10 cellular contexts compared by ENCODE assay signal in the genomic region with DNA sequence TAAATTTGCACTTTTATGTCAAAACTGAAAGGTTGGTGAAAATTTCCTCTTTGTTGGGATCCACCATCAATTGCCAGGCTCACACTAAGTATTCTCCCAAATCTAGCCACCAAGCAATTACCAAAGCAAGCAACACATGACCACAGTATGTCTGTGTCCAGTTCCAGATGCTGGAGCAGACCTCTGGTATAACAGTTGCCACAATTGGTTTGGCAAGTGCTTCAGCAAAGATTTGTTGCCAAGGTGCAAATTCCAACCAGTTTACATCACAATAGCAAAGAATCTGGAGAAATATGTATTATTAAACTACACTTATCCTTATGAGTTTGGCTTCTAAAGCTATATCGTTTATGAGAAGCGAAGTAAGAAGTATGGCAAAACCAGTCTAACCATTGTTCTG. TPM values are rescaled to one million over a fixed set of nuclear protein-coding genes. Genes with fewer than 3 reads are reported as not detected.
DNase-seq lines count a peak whose midpoint lies in the region; ATAC-seq and TF ChIP-seq lines count a peak whose summit lies in the region.
"Had no signal": no experiment of that assay in that cellular context is flagged by ENCODE, and none has a peak within 500 bp of the region (broad histone marks: within the 10 kb centered on the region; RNA-seq: fewer than 3 reads in every experiment).

No MANE protein-coding gene starts in this region.

- no peak overlapping the region for H3K9ac ChIP-seq in skeletal muscle tissue (ENCODE audit: low read depth in 1 of 3, low read length in 3 of 3)

- H3K4me3 ChIP-seq in HFF-Myc (replicated peaks; ENCODE audit: low read depth, low read length) (no peak overlapping the region), astrocyte of the spinal cord (ENCODE audit: low read depth, low read length) (no peak overlapping the region), skeletal muscle tissue (ENCODE audit: low read length in 3 of 3) (no peak overlapping the region)

- in situ Hi-C loops in astrocyte of the spinal cord (cut with HindIII; ENCODE audit: low sequenced_read_pairs), result no loop called here

- H3K4me1 ChIP-seq in skeletal muscle tissue (ENCODE audit: control insufficient read depth in 3 of 3, insufficient read depth in 3 of 3, low read length in 3 of 3), result peaks cover 8 to 14% (median 10%) of the 10 kb centered on the region in 3 donors

- DNase-seq in HFF-Myc (ENCODE audit: extremely low read depth, low read depth) (peak; percentile 88), astrocyte of the spinal cord (ENCODE audit: low read depth, low spot score) (peak; percentile 89), glomerular visceral epithelial cell (ENCODE audit: extremely low spot score) (peak; percentile 75), NCI-H2029 treated with DMSO at 0.1 percent for 48 hours (lab: John Stamatoyannopoulos, UW) (no peak), NCI-H2227 treated with DMSO at 0.1 percent for 48 hours (lab: John Stamatoyannopoulos, UW) (no peak)
- DNase-seq: left colon, MM.1S had no signal

- no peak for TF ChIP-seq CTCF in HFF-Myc (IDR thresholded peaks at IDR 0.05; ENCODE audit: low read depth, low read length, missing control alignments)
- TF ChIP-seq CTCF in astrocyte of the spinal cord (IDR thresholded peaks at IDR 0.05; ENCODE audit: low read depth, low read length), result no peak

- no peaks in the 10 kb centered on the region for H3K27me3 ChIP-seq in skeletal muscle tissue (ENCODE audit: control insufficient read depth in 3 of 3, insufficient read depth in 3 of 3, low read length in 3 of 3)

- peaks cover 2% of the 10 kb centered on the region in 3 donors for H3K36me3 ChIP-seq in skeletal muscle tissue (ENCODE audit: control insufficient read depth in 3 of 3, insufficient read depth in 3 of 3, low read length in 3 of 3)

- no peaks in the 10 kb centered on the region for H3K9me3 ChIP-seq in skeletal muscle tissue (ENCODE audit: control insufficient read depth in 3 of 3, low read length in 3 of 3)

- ATAC-seq in HG03108 (IDR thresholded peaks at IDR 0.05; ENCODE audit: unreplicated experiment), result no peak
- ATAC-seq: left colon had no signal

- H3K27ac ChIP-seq in skeletal muscle tissue (ENCODE audit: low read depth, low read length), result peak overlapping the region; percentile 28
- H3K27ac ChIP-seq: RWPE1 had no signal

RNA-seq across cellular contexts. Expression of gene GTF2H5, which starts 6.4 kb away (rescaled TPM):
- 5.7 TPM for total RNA-seq in skeletal muscle tissue

RNA-seq across cellular contexts. Expression of gene SERAC1, which starts 6.5 kb away (rescaled TPM):
- 6.8 TPM for total RNA-seq in skeletal muscle tissue

Comparison
In these comparisons a context has a peak if more than half of its experiments do, and no peak if none do; other contexts are left out.
1. DNase-seq: peak in HFF-Myc (single experiment), astrocyte of the spinal cord (single experiment) and glomerular visceral epithelial cell (single experiment); none in NCI-H2029 treated with DMSO at 0.1 percent for 48 hours (single experiment) and NCI-H2227 treated with DMSO at 0.1 percent for 48 hours (single experiment).